In genomic region chr6:170503414-170503761, GRCh38 we compare ENCODE assay signal across 18 cellular contexts. TPM values are rescaled to one million over a fixed set of nuclear protein-coding genes. Genes with fewer than 3 reads are reported as not detected.
DNase-seq lines count a peak whose midpoint lies in the region; ATAC-seq and TF ChIP-seq lines count a peak whose summit lies in the region.
"Had no signal": no experiment of that assay in that cellular context is flagged by ENCODE, and none has a peak within 500 bp of the region (broad histone marks: within the 10 kb centered on the region; RNA-seq: fewer than 3 reads in every experiment).

No MANE protein-coding gene starts in this region.

- H3K4me3 ChIP-seq in lower lobe of right lung = no peak overlapping the region
- H3K4me3 ChIP-seq: A549; BLaER1 treated with 17β-estradiol and CSF1 and Interleukin-3, amounts not matched to agents 10 nM and 100 nM had no signal

- peaks cover 5% of the 10 kb centered on the region for H3K9me3 Mint-ChIP-seq in activated naive CD4-positive, alpha-beta T cell treated with anti-CD3 and anti-CD28 coated beads, Interleukin-2, amount 50 U/mL, for 24 hours
- H3K9me3 Mint-ChIP-seq in endothelial cell (ENCODE audit: unreplicated experiment) = peaks cover 13% of the 10 kb centered on the region
- peaks cover 29 to 32% of the 10 kb centered on the region in 2 donors for H3K9me3 Mint-ChIP-seq in stimulated activated naive B cell treated with anti-CD40 and anti-IgM and Interleukin-4, amounts not matched to agents 10 μg/mL and 1 μg/mL and 100 μg/mL, for 72 hours

- no peaks in the 10 kb centered on the region for H3K4me1 ChIP-seq in lower lobe of right lung
- H3K4me1 ChIP-seq: A549, Caco-2 had no signal

- peaks cover 37% of the 10 kb centered on the region for H3K27me3 Mint-ChIP-seq in activated naive CD4-positive, alpha-beta T cell treated with anti-CD3 and anti-CD28 coated beads, Interleukin-2, amount 50 U/mL, for 24 hours
- peaks cover 19% of the 10 kb centered on the region for H3K27me3 Mint-ChIP-seq in endothelial cell (ENCODE audit: unreplicated experiment)
- H3K27me3 Mint-ChIP-seq in stimulated activated naive B cell treated with anti-CD40 and anti-IgM and Interleukin-4, amounts not matched to agents 10 μg/mL and 1 μg/mL and 100 μg/mL, for 72 hours = peaks cover 46 to 62% of the 10 kb centered on the region in 2 donors

- no peaks in the 10 kb centered on the region for H3K27me3 ChIP-seq in lower lobe of right lung (ENCODE audit: low read depth)

- ATAC-seq in stimulated activated naive B cell treated with anti-CD40 and anti-IgM and Interleukin-4, amounts not matched to agents 10 μg/mL and 1 μg/mL and 100 μg/mL, for 72 hours (replicated peaks) = no peak
- ATAC-seq in lower lobe of right lung (no peak), HG02642 (IDR thresholded peaks at IDR 0.05; ENCODE audit: poor library complexity, unreplicated experiment) (no peak)
- ATAC-seq: A549; CD8-positive, alpha-beta T cell had no signal

- H3K36me3 ChIP-seq in lower lobe of right lung = no peaks in the 10 kb centered on the region
- H3K36me3 ChIP-seq: BLaER1 treated with 17β-estradiol and CSF1 and Interleukin-3, amounts not matched to agents 10 nM and 100 nM had no signal

- peak overlapping the region; percentile 9 for H3K27ac Mint-ChIP-seq in activated naive CD4-positive, alpha-beta T cell treated with anti-CD3 and anti-CD28 coated beads, Interleukin-2, amount 50 U/mL, for 24 hours
- H3K27ac Mint-ChIP-seq in endothelial cell (ENCODE audit: unreplicated experiment) = peak overlapping the region; percentile 57
- H3K27ac Mint-ChIP-seq in stimulated activated naive B cell treated with anti-CD40 and anti-IgM and Interleukin-4, amounts not matched to agents 10 μg/mL and 1 μg/mL and 100 μg/mL, for 72 hours = peak overlapping the region; percentile 14
- H3K27ac Mint-ChIP-seq: B cell; CD4-positive, alpha-beta T cell; CD8-positive, alpha-beta T cell had no signal

- no peak overlapping the region for H3K4me3 Mint-ChIP-seq in activated naive CD4-positive, alpha-beta T cell treated with anti-CD3 and anti-CD28 coated beads, Interleukin-2, amount 50 U/mL, for 24 hours
- H3K4me3 Mint-ChIP-seq in endothelial cell (ENCODE audit: unreplicated experiment) = no peak overlapping the region
- H3K4me3 Mint-ChIP-seq in stimulated activated naive B cell treated with anti-CD40 and anti-IgM and Interleukin-4, amounts not matched to agents 10 μg/mL and 1 μg/mL and 100 μg/mL, for 72 hours = no peak overlapping the region
- H3K4me3 Mint-ChIP-seq: B cell; CD4-positive, alpha-beta T cell; CD8-positive, alpha-beta T cell had no signal

- DNase-seq in activated naive CD4-positive, alpha-beta T cell treated with anti-CD3 and anti-CD28 coated beads, Interleukin-2, amount 50 U/mL, for 16 hours = no peak
- DNase-seq in endothelial cell (ENCODE audit: low spot score) (no peak), lower lobe of right lung (no peak)
- no peak for DNase-seq in stimulated activated naive B cell treated with anti-CD40 and anti-IgM and Interleukin-4, amounts not matched to agents 10 μg/mL and 1 μg/mL and 100 μg/mL, for 72 hours
- DNase-seq: AML-193; Caco-2; Calu3; CD4-positive, alpha-beta T cell; CD8-positive, alpha-beta T cell; DMS79 treated with DMSO at 0.1 percent for 48 hours; GF-D8 had no signal

- no peaks in the 10 kb centered on the region for H3K9me3 ChIP-seq in lower lobe of right lung
- H3K9me3 ChIP-seq: A549, Caco-2 had no signal

- peaks cover 5% of the 10 kb centered on the region for H3K4me1 Mint-ChIP-seq in activated naive CD4-positive, alpha-beta T cell treated with anti-CD3 and anti-CD28 coated beads, Interleukin-2, amount 50 U/mL, for 24 hours
- H3K4me1 Mint-ChIP-seq in endothelial cell (ENCODE audit: unreplicated experiment) = peaks cover 2% of the 10 kb centered on the region
- no peaks in the 10 kb centered on the region for H3K4me1 Mint-ChIP-seq in stimulated activated naive B cell treated with anti-CD40 and anti-IgM and Interleukin-4, amounts not matched to agents 10 μg/mL and 1 μg/mL and 100 μg/mL, for 72 hours
- H3K4me1 Mint-ChIP-seq: B cell had no signal

- H3K36me3 Mint-ChIP-seq in activated naive CD4-positive, alpha-beta T cell treated with anti-CD3 and anti-CD28 coated beads, Interleukin-2, amount 50 U/mL, for 24 hours = peaks cover 13% of the 10 kb centered on the region
- H3K36me3 Mint-ChIP-seq in endothelial cell (ENCODE audit: low read depth, unreplicated experiment) = peaks cover 24% of the 10 kb centered on the region
- peaks cover 24 to 29% of the 10 kb centered on the region in 2 donors for H3K36me3 Mint-ChIP-seq in stimulated activated naive B cell treated with anti-CD40 and anti-IgM and Interleukin-4, amounts not matched to agents 10 μg/mL and 1 μg/mL and 100 μg/mL, for 72 hours
- H3K36me3 Mint-ChIP-seq: CD8-positive, alpha-beta T cell had no signal

- no peak overlapping the region for H3K27ac ChIP-seq in lower lobe of right lung
- H3K27ac ChIP-seq: 22Rv1; A549; BLaER1 treated with 17β-estradiol and CSF1 and Interleukin-3, amounts not matched to agents 10 nM and 100 nM; C4-2B had no signal

- no peak for TF ChIP-seq CTCF in endothelial cell (IDR thresholded peaks at IDR 0.05; ENCODE audit: unreplicated experiment)
- no peak for TF ChIP-seq CTCF in lower lobe of right lung (IDR thresholded peaks at IDR 0.05)

- intact Hi-C loops in lower lobe of right lung (cut with DNase I) = no loop called here

RNA-seq across cellular contexts. Expression of gene PSMB1, which starts 49.7 kb away (rescaled TPM):
- total RNA-seq in endothelial cell (ENCODE audit: unreplicated experiment) = 165 TPM
- 117 TPM for total RNA-seq in lower lobe of right lung

RNA-seq across cellular contexts. Expression of gene TBP, which starts 50.8 kb away (rescaled TPM):
- total RNA-seq in endothelial cell (ENCODE audit: unreplicated experiment) (17.1 TPM), lower lobe of right lung (12.7 TPM)
